ENCODE assay signal across 18 cellular contexts in genomic region chrX:8849945-8850344, GRCh38. TPM values are rescaled to one million over a fixed set of nuclear protein-coding genes. Genes with fewer than 3 reads are reported as not detected.
DNase-seq lines count a peak whose midpoint lies in the region; ATAC-seq and TF ChIP-seq lines count a peak whose summit lies in the region.
"Had no signal": no experiment of that assay in that cellular context is flagged by ENCODE, and none has a peak within 500 bp of the region (broad histone marks: within the 10 kb centered on the region; RNA-seq: fewer than 3 reads in every experiment).

No MANE protein-coding gene starts in this region.

- no peaks in the 10 kb centered on the region for H3K9me3 Mint-ChIP-seq in activated T-cell treated with anti-CD3 and anti-CD28 coated beads, Interleukin-2, amount 50 U/mL, for 72 hours
- H3K9me3 Mint-ChIP-seq: memory B cell had no signal

- ATAC-seq in GM19395 (IDR thresholded peaks at IDR 0.05; ENCODE audit: unreplicated experiment), result peak; percentile 62
- ATAC-seq in activated T-cell treated with anti-CD3 and anti-CD28 coated beads, Interleukin-2, amount 50 U/mL, for 72 hours (replicated peaks in 1 of 2), result no peak
- no peak for ATAC-seq in HG03108 (IDR thresholded peaks at IDR 0.05; ENCODE audit: unreplicated experiment)
- no peak for ATAC-seq in HG02759 (IDR thresholded peaks at IDR 0.05; ENCODE audit: unreplicated experiment)

- peaks cover 36% of the 10 kb centered on the region for H3K27me3 Mint-ChIP-seq in activated T-cell treated with anti-CD3 and anti-CD28 coated beads, Interleukin-2, amount 50 U/mL, for 72 hours (ENCODE audit: low read depth)

- no peaks in the 10 kb centered on the region for H3K79me2 ChIP-seq in hepatocyte
- H3K79me2 ChIP-seq: parathyroid adenoma had no signal

- no peak overlapping the region for H3K4me3 Mint-ChIP-seq in activated T-cell treated with anti-CD3 and anti-CD28 coated beads, Interleukin-2, amount 50 U/mL, for 72 hours
- H3K4me3 Mint-ChIP-seq: CD14-positive monocyte, memory B cell had no signal

- WGBS in hepatocyte (ENCODE audit: low lambda C conversion rate, missing lambda C conversion rate), result 68% methylated on average over 2 of the region's 2 CpGs

- H3K9me2 ChIP-seq in hepatocyte (replicated peaks; ENCODE audit: insufficient read depth), result no peaks in the 10 kb centered on the region

- H3K27ac ChIP-seq in C4-2B (no peak overlapping the region), hepatocyte (no peak overlapping the region)
- H3K27ac ChIP-seq: parathyroid adenoma had no signal

- TF ChIP-seq CTCF in C4-2B (conservative IDR thresholded peaks at IDR 0.05) (peak; percentile 24), hepatocyte (IDR thresholded peaks at IDR 0.05; ENCODE audit: poor library complexity) (peak; percentile 8)

- DNase-seq in OCI-M1 (lab: John Stamatoyannopoulos, UW), result peak; percentile 0
- no peak for DNase-seq in hepatocyte (ENCODE audit: low spot score)
- no peak for DNase-seq in activated T-cell treated with anti-CD3 and anti-CD28 coated beads, Interleukin-2, amount 50 U/mL, for 72 hours
- DNase-seq in hypothalamus (lab: John Stamatoyannopoulos, UW), result no peak
- DNase-seq: activated CD4-positive, CD25-positive, alpha-beta regulatory T cell; activated T-cell treated with anti-CD3 and anti-CD28 coated beads, Interleukin-2, amount 50 U/mL, for 1 hour; aorta; effector memory CD4-positive, alpha-beta T cell; NCI-H446 treated with DMSO at 0.1 percent for 48 hours had no signal

- H3K4me3 ChIP-seq in hepatocyte, result no peak overlapping the region
- H3K4me3 ChIP-seq: HAP-1 had no signal

- no peak overlapping the region for H3K27ac Mint-ChIP-seq in activated T-cell treated with anti-CD3 and anti-CD28 coated beads, Interleukin-2, amount 50 U/mL, for 72 hours
- H3K27ac Mint-ChIP-seq: CD14-positive monocyte, memory B cell had no signal

- H4K20me1 ChIP-seq in hepatocyte (ENCODE audit: insufficient read depth, poor library complexity, severe bottlenecking), result no peaks in the 10 kb centered on the region

- H3K9me3 ChIP-seq in hepatocyte (ENCODE audit: low read depth), result no peaks in the 10 kb centered on the region
- H3K9me3 ChIP-seq: HAP-1 had no signal

- no peaks in the 10 kb centered on the region for H3K36me3 Mint-ChIP-seq in activated T-cell treated with anti-CD3 and anti-CD28 coated beads, Interleukin-2, amount 50 U/mL, for 72 hours (ENCODE audit: insufficient read depth in 2 of 2)
- H3K36me3 Mint-ChIP-seq: CD14-positive monocyte, memory B cell had no signal

- no peaks in the 10 kb centered on the region for H3K27me3 ChIP-seq in hepatocyte

- no peaks in the 10 kb centered on the region for H3K36me3 ChIP-seq in hepatocyte (replicated peaks; ENCODE audit: insufficient read depth, low read depth)
- H3K36me3 ChIP-seq: HAP-1 had no signal

- H2AFZ ChIP-seq in hepatocyte, result no peak overlapping the region
- H2AFZ ChIP-seq: parathyroid adenoma had no signal

- H3K4me1 Mint-ChIP-seq in activated T-cell treated with anti-CD3 and anti-CD28 coated beads, Interleukin-2, amount 50 U/mL, for 72 hours (ENCODE audit: low read depth), result no peaks in the 10 kb centered on the region
- H3K4me1 Mint-ChIP-seq: CD14-positive monocyte, memory B cell had no signal

- no peaks in the 10 kb centered on the region for H3K4me1 ChIP-seq in hepatocyte (ENCODE audit: insufficient read depth)
- H3K4me1 ChIP-seq: HAP-1, parathyroid adenoma had no signal

- no peak overlapping the region for H3K4me2 ChIP-seq in hepatocyte

RNA-seq across cellular contexts. Expression of gene FAM9A, which starts 48.8 kb away (rescaled TPM):
- not detected in 2 replicates for total RNA-seq in hepatocyte
- not detected in 2 replicates for polyA plus RNA-seq in hepatocyte
- total RNA-seq in activated T-cell treated with anti-CD3 and anti-CD28 coated beads, Interleukin-2, amount 50 U/mL, for 72 hours, result not detected
- total RNA-seq: aorta, LHCN-M2 had no signal
- polyA plus RNA-seq: aorta, CD14-positive monocyte had no signal
